Comparison of ENCODE assay signal across 22 cellular contexts in the genomic region with DNA sequence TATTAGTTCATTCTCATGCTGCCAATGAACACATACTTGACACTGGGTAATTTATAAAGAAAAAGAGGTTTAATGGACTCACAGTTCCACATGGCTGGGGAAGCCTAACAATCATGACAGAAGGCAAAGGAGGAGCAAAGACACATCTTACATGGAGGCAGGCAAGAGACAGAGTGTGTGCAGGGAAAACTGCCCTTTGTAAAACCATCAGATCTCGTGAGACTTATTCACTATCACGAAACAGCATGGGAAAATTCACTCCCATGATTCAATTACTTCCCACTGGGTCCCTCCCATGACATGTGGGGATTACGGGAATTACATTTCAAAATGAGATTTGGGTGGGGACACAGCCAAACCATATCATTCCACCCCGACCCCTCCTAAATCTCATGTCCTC. TPM values are rescaled to one million over a fixed set of nuclear protein-coding genes. Genes with fewer than 3 reads are reported as not detected.
"Had no signal": no experiment of that assay in that cellular context is flagged by ENCODE, and none has a peak within 500 bp of the region (broad histone marks: within the 10 kb centered on the region; RNA-seq: fewer than 3 reads in every experiment).

No MANE protein-coding gene starts in this region.

RNA-seq across cellular contexts. Expression of gene CYP2B6, which starts 11.3 kb away (rescaled TPM):
- total RNA-seq: activated CD4-positive, alpha-beta memory T cell treated with anti-CD3 and anti-CD28 coated beads for 36 hours; activated CD4-positive, alpha-beta T cell treated with anti-CD3 and anti-CD28 coated beads for 36 hours; activated CD4-positive, alpha-beta T cell treated with anti-CD3 and anti-CD28 coated beads, Interleukin-2, amount 10 ng/mL, durations not matched to agents 24 days and 14 days; activated CD8-positive, alpha-beta memory T cell treated with anti-CD3 and anti-CD28 coated beads for 36 hours; activated CD8-positive, alpha-beta memory T cell treated with anti-CD3 and anti-CD28 coated beads, Interleukin-2, amount 10 ng/mL, durations not matched to agents 7 days and 5 days; activated CD8-positive, alpha-beta T cell treated with anti-CD3 and anti-CD28 coated beads, Interleukin-2, amount 10 ng/mL, durations not matched to agents 7 days and 5 days; activated naive CD4-positive, alpha-beta T cell treated with anti-CD3 and anti-CD28 coated beads for 36 hours; activated naive CD8-positive, alpha-beta T cell treated with anti-CD3 and anti-CD28 coated beads for 36 hours; activated T-helper 1 cell treated with anti-CD3 and anti-CD28 coated beads, Interleukin-12 subunit alpha, Interleukin-12 subunit beta, Interleukin-2, Interleukin-4 antibody, amounts not matched to agents 30 ng/mL and 10 ng/mL and 1 ng/mL, durations not matched to agents 14 hours and 24 hours and 36 hours; activated T-helper 2 cell treated with anti-CD3 and anti-CD28 coated beads, Interferon-gamma antibody, Interleukin-2, Interleukin-4, amounts not matched to agents 10 μg/mL and 5 μg/mL and 100 μg/mL, durations not matched to agents 14 hours and 24 hours and 36 hours; aorta; body of pancreas; chondrocyte; dermis microvascular lymphatic vessel endothelial cell; endothelial cell of umbilical vein; esophagus squamous epithelium; fibroblast of lung; fibroblast of villous mesenchyme; gastroesophageal sphincter; glomerular endothelial cell; T-helper 17 cell had no signal
- polyA plus RNA-seq: endothelial cell of umbilical vein, esophagus, fibroblast of lung had no signal
